2 cellular contexts compared by ENCODE assay signal in genomic region chr14:92144708-92145107, GRCh38.
TF ChIP-seq lines count a peak whose summit lies in the region.

No MANE protein-coding gene starts in this region.

TF ChIP-seq in SK-N-SH treated with all-trans-retinoic acid at 6 μM for 48 hours, 23 proteins besides CTCF, POLR2A, EP300 and RAD21:
- TF ChIP-seq ISL1 (CRISPR knock-in tag; IDR thresholded peaks at IDR 0.05) (peak; percentile 54), CSRNP3 (CRISPR knock-in tag; IDR thresholded peaks at IDR 0.05) (no peak)

TF ChIP-seq in SK-N-SH, 30 proteins besides CTCF, POLR2A, EP300 and RAD21:
- TF ChIP-seq GABPA (IDR thresholded peaks at IDR 0.05; ENCODE audit: low read depth) (no peak), CHD2 (IDR thresholded peaks at IDR 0.05; ENCODE audit: low read length, partially characterized antibody) (no peak), SIN3A (IDR thresholded peaks at IDR 0.05; ENCODE audit: borderline replicate concordance, low read depth, low read length) (no peak), YY1 (IDR thresholded peaks at IDR 0.05; ENCODE audit: low read depth) (no peak), RFX5 (IDR thresholded peaks at IDR 0.05; ENCODE audit: low read length) (no peak)
